ENCODE assay signal across 1 cellular context in genomic region chr16:81259916-81260315, GRCh38.
TF ChIP-seq lines count a peak whose summit lies in the region.

No MANE protein-coding gene starts in this region.

TF ChIP-seq in HepG2, 621 proteins besides CTCF, POLR2A, EP300 and RAD21:
- no peak for TF ChIP-seq MED8 (CRISPR knock-in tag; IDR thresholded peaks at IDR 0.05; ENCODE audit: insufficient replicate concordance)
- no peak for TF ChIP-seq MAZ (IDR thresholded peaks at IDR 0.05; ENCODE audit: borderline replicate concordance, low read depth, low read length)
- TF ChIP-seq MAZ (CRISPR knock-in tag; IDR thresholded peaks at IDR 0.05; ENCODE audit: low read depth), result no peak
- no peak for TF ChIP-seq FOXK2 (IDR thresholded peaks at IDR 0.05)
- TF ChIP-seq CBFB (CRISPR knock-in tag; IDR thresholded peaks at IDR 0.05), result no peak
- TF ChIP-seq ZNF513 (CRISPR knock-in tag; conservative IDR thresholded peaks at IDR 0.05), result no peak
- TF ChIP-seq ZSCAN5A (CRISPR knock-in tag; IDR thresholded peaks at IDR 0.05; ENCODE audit: borderline replicate concordance), result no peak
- TF ChIP-seq ZNF44 (CRISPR knock-in tag; IDR thresholded peaks at IDR 0.05), result no peak
- TF ChIP-seq POGK (CRISPR knock-in tag; conservative IDR thresholded peaks at IDR 0.05), result no peak
- no peak for TF ChIP-seq RFX3 (CRISPR knock-in tag; IDR thresholded peaks at IDR 0.05)
- no peak for TF ChIP-seq PRDM4 (CRISPR knock-in tag; IDR thresholded peaks at IDR 0.05; ENCODE audit: borderline replicate concordance)
- no peak for TF ChIP-seq SNRNP70 (IDR thresholded peaks at IDR 0.05; ENCODE audit: low read depth, low read length)
- no peak for TF ChIP-seq ZNF678 (CRISPR knock-in tag; IDR thresholded peaks at IDR 0.05)
- no peak for TF ChIP-seq SNAI1 (CRISPR knock-in tag; IDR thresholded peaks at IDR 0.05; ENCODE audit: borderline replicate concordance)
- TF ChIP-seq NFIB (CRISPR knock-in tag; IDR thresholded peaks at IDR 0.05; ENCODE audit: borderline replicate concordance), result no peak
- TF ChIP-seq ZNF644 (CRISPR knock-in tag; IDR thresholded peaks at IDR 0.05; ENCODE audit: low read depth), result no peak
- TF ChIP-seq ZNF383 (CRISPR knock-in tag; IDR thresholded peaks at IDR 0.05; ENCODE audit: borderline replicate concordance), result no peak
- no peak for TF ChIP-seq ZNF224 (CRISPR knock-in tag; IDR thresholded peaks at IDR 0.05)
- TF ChIP-seq CHD4 (IDR thresholded peaks at IDR 0.05; ENCODE audit: borderline replicate concordance, low read length), result no peak
